1 cellular context compared by ENCODE assay signal in genomic region chr3:136187868-136188267, GRCh38.
TF ChIP-seq lines count a peak whose summit lies in the region.

No MANE protein-coding gene starts in this region.

TF ChIP-seq in WTC11, 78 proteins besides CTCF, POLR2A, EP300 and RAD21:
- TF ChIP-seq, protein P1, sequence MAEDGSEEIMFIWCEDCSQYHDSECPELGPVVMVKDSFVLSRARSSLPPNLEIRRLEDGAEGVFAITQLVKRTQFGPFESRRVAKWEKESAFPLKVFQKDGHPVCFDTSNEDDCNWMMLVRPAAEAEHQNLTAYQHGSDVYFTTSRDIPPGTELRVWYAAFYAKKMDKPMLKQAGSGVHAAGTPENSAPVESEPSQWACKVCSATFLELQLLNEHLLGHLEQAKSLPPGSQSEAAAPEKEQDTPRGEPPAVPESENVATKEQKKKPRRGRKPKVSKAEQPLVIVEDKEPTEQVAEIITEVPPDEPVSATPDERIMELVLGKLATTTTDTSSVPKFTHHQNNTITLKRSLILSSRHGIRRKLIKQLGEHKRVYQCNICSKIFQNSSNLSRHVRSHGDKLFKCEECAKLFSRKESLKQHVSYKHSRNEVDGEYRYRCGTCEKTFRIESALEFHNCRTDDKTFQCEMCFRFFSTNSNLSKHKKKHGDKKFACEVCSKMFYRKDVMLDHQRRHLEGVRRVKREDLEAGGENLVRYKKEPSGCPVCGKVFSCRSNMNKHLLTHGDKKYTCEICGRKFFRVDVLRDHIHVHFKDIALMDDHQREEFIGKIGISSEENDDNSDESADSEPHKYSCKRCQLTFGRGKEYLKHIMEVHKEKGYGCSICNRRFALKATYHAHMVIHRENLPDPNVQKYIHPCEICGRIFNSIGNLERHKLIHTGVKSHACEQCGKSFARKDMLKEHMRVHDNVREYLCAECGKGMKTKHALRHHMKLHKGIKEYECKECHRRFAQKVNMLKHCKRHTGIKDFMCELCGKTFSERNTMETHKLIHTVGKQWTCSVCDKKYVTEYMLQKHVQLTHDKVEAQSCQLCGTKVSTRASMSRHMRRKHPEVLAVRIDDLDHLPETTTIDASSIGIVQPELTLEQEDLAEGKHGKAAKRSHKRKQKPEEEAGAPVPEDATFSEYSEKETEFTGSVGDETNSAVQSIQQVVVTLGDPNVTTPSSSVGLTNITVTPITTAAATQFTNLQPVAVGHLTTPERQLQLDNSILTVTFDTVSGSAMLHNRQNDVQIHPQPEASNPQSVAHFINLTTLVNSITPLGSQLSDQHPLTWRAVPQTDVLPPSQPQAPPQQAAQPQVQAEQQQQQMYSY (CRISPR knock-in tag; IDR thresholded peaks at IDR 0.05) = no peak
- TF ChIP-seq, protein P2, sequence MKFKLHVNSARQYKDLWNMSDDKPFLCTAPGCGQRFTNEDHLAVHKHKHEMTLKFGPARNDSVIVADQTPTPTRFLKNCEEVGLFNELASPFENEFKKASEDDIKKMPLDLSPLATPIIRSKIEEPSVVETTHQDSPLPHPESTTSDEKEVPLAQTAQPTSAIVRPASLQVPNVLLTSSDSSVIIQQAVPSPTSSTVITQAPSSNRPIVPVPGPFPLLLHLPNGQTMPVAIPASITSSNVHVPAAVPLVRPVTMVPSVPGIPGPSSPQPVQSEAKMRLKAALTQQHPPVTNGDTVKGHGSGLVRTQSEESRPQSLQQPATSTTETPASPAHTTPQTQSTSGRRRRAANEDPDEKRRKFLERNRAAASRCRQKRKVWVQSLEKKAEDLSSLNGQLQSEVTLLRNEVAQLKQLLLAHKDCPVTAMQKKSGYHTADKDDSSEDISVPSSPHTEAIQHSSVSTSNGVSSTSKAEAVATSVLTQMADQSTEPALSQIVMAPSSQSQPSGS (CRISPR knock-in tag; IDR thresholded peaks at IDR 0.05; ENCODE audit: borderline replicate concordance, low read depth) = no peak
- TF ChIP-seq, protein P3, sequence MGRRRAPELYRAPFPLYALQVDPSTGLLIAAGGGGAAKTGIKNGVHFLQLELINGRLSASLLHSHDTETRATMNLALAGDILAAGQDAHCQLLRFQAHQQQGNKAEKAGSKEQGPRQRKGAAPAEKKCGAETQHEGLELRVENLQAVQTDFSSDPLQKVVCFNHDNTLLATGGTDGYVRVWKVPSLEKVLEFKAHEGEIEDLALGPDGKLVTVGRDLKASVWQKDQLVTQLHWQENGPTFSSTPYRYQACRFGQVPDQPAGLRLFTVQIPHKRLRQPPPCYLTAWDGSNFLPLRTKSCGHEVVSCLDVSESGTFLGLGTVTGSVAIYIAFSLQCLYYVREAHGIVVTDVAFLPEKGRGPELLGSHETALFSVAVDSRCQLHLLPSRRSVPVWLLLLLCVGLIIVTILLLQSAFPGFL (CRISPR knock-in tag; IDR thresholded peaks at IDR 0.05; ENCODE audit: borderline replicate concordance) = no peak
- TF ChIP-seq SMAD4 (CRISPR knock-in tag; IDR thresholded peaks at IDR 0.05) = no peak
- TF ChIP-seq, protein P4, sequence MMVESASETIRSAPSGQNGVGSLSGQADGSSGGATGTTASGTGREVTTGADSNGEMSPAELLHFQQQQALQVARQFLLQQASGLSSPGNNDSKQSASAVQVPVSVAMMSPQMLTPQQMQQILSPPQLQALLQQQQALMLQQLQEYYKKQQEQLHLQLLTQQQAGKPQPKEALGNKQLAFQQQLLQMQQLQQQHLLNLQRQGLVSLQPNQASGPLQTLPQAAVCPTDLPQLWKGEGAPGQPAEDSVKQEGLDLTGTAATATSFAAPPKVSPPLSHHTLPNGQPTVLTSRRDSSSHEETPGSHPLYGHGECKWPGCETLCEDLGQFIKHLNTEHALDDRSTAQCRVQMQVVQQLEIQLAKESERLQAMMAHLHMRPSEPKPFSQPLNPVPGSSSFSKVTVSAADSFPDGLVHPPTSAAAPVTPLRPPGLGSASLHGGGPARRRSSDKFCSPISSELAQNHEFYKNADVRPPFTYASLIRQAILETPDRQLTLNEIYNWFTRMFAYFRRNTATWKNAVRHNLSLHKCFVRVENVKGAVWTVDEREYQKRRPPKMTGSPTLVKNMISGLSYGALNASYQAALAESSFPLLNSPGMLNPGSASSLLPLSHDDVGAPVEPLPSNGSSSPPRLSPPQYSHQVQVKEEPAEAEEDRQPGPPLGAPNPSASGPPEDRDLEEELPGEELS (CRISPR knock-in tag; IDR thresholded peaks at IDR 0.05) = no peak
- TF ChIP-seq NFYB (CRISPR knock-in tag; conservative IDR thresholded peaks at IDR 0.05; ENCODE audit: low read depth) = no peak
- TF ChIP-seq ATF1 (CRISPR knock-in tag; IDR thresholded peaks at IDR 0.05) = no peak
- no peak for TF ChIP-seq ZNF416 (CRISPR knock-in tag; IDR thresholded peaks at IDR 0.05)
- no peak for TF ChIP-seq SOX15 (CRISPR knock-in tag; IDR thresholded peaks at IDR 0.05)
- TF ChIP-seq MLX (CRISPR knock-in tag; IDR thresholded peaks at IDR 0.05) = no peak
- no peak for TF ChIP-seq GTF2I (CRISPR knock-in tag; conservative IDR thresholded peaks at IDR 0.05)
- TF ChIP-seq, protein P5, sequence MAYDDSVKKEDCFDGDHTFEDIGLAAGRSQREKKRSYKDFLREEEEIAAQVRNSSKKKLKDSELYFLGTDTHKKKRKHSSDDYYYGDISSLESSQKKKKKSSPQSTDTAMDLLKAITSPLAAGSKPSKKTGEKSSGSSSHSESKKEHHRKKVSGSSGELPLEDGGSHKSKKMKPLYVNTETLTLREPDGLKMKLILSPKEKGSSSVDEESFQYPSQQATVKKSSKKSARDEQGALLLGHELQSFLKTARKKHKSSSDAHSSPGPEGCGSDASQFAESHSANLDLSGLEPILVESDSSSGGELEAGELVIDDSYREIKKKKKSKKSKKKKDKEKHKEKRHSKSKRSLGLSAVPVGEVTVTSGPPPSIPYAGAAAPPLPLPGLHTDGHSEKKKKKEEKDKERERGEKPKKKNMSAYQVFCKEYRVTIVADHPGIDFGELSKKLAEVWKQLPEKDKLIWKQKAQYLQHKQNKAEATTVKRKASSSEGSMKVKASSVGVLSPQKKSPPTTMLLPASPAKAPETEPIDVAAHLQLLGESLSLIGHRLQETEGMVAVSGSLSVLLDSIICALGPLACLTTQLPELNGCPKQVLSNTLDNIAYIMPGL (CRISPR knock-in tag; IDR thresholded peaks at IDR 0.05) = no peak
- no peak for TF ChIP-seq ATF6 (CRISPR knock-in tag; IDR thresholded peaks at IDR 0.05)
